In genomic region chr9:115117999-115118470, GRCh38 we compare ENCODE assay signal across 8 cellular contexts. TPM values are rescaled to one million over a fixed set of nuclear protein-coding genes. Genes with fewer than 3 reads are reported as not detected.
DNase-seq lines count a peak whose midpoint lies in the region; ATAC-seq and TF ChIP-seq lines count a peak whose summit lies in the region.

Gene TNC, minus strand, starts transcription at chr9:115118157. Its CDS starts 27,139 bp downstream, at chr9:115091018.

- no peak for ATAC-seq in stimulated activated naive B cell treated with anti-CD40 and anti-IgM and Interleukin-4, amounts not matched to agents 10 μg/mL and 1 μg/mL and 100 μg/mL, for 72 hours (replicated peaks)
- no peak for ATAC-seq in activated CD4-positive, CD25-positive, alpha-beta regulatory T cell treated with anti-CD3 and anti-CD28 coated beads, Interleukin-2, amount 50 U/mL, for 24 hours

- H3K27me3 Mint-ChIP-seq in brain = peaks cover 18% of the 10 kb centered on the region
- peaks cover 32 to 55% of the 10 kb centered on the region in 2 donors for H3K27me3 Mint-ChIP-seq in stimulated activated naive B cell treated with anti-CD40 and anti-IgM and Interleukin-4, amounts not matched to agents 10 μg/mL and 1 μg/mL and 100 μg/mL, for 72 hours

- H3K27ac Mint-ChIP-seq in brain = peak within 1 kb of the TSS; percentile 89 to 99 (median 97)
- no peak within 1 kb of the TSS for H3K27ac Mint-ChIP-seq in stimulated activated naive B cell treated with anti-CD40 and anti-IgM and Interleukin-4, amounts not matched to agents 10 μg/mL and 1 μg/mL and 100 μg/mL, for 72 hours

- H3K79me2 ChIP-seq in ACC112 (ENCODE audit: control insufficient read depth, insufficient read depth, low read length, unreplicated experiment) = peaks cover 4% of the 10 kb centered on the region

- H3K4me2 ChIP-seq in skeletal muscle satellite cell (ENCODE audit: low read length) = peak within 1 kb of the TSS; percentile 95

- no peaks in the 10 kb centered on the region for H3K9me3 ChIP-seq in iPS-18a (ENCODE audit: control insufficient read depth, low read depth, low read length)
- H3K9me3 ChIP-seq in skeletal muscle satellite cell (replicated peaks; ENCODE audit: low read length) = no peaks in the 10 kb centered on the region

- H3K9ac ChIP-seq in iPS-18a (ENCODE audit: low read length) (no peak within 1 kb of the TSS), skeletal muscle satellite cell (ENCODE audit: low read depth, low read length) (peak within 1 kb of the TSS; percentile 79)

- no peaks in the 10 kb centered on the region for H3K9me3 Mint-ChIP-seq in brain
- H3K9me3 Mint-ChIP-seq in stimulated activated naive B cell treated with anti-CD40 and anti-IgM and Interleukin-4, amounts not matched to agents 10 μg/mL and 1 μg/mL and 100 μg/mL, for 72 hours = no peaks in the 10 kb centered on the region

- DNase-seq in LoVo (ENCODE audit: low spot score) = peak; percentile 29
- DNase-seq in stimulated activated naive B cell treated with anti-CD40 and anti-IgM and Interleukin-4, amounts not matched to agents 10 μg/mL and 1 μg/mL and 100 μg/mL, for 72 hours = no peak
- no peak for DNase-seq in stimulated activated CD8-positive, alpha-beta memory T cell treated with anti-CD3 and anti-CD28 coated beads, Interleukin-4, amount 100 ng/mL, for 48 hours

- H3K4me1 Mint-ChIP-seq in brain = peaks cover 77% of the 10 kb centered on the region
- no peaks in the 10 kb centered on the region for H3K4me1 Mint-ChIP-seq in stimulated activated naive B cell treated with anti-CD40 and anti-IgM and Interleukin-4, amounts not matched to agents 10 μg/mL and 1 μg/mL and 100 μg/mL, for 72 hours

- no peaks in the 10 kb centered on the region for H3K27me3 ChIP-seq in ACC112 (ENCODE audit: insufficient read depth, low read length)
- peaks cover 67% of the 10 kb centered on the region for H3K27me3 ChIP-seq in iPS-18a (ENCODE audit: control insufficient read depth, insufficient read depth, low read length)
- no peaks in the 10 kb centered on the region for H3K27me3 ChIP-seq in skeletal muscle satellite cell (ENCODE audit: control insufficient read depth, insufficient read depth, low read length)

- peak within 1 kb of the TSS; percentile 72 for H3K4me3 ChIP-seq in ACC112 (ENCODE audit: low read depth, low read length)
- peak within 1 kb of the TSS; percentile 60 for H3K4me3 ChIP-seq in iPS-18a (ENCODE audit: low read length)
- H3K4me3 ChIP-seq in skeletal muscle satellite cell (ENCODE audit: low read length) = peak within 1 kb of the TSS; percentile 71

- peak within 1 kb of the TSS; percentile 50 for H2AFZ ChIP-seq in ACC112 (ENCODE audit: low read length, unreplicated experiment)

- peaks cover 13% of the 10 kb centered on the region for H3K36me3 Mint-ChIP-seq in brain
- H3K36me3 Mint-ChIP-seq in stimulated activated naive B cell treated with anti-CD40 and anti-IgM and Interleukin-4, amounts not matched to agents 10 μg/mL and 1 μg/mL and 100 μg/mL, for 72 hours = no peaks in the 10 kb centered on the region

- no peak for TF ChIP-seq CTCF in brain (conservative IDR thresholded peaks at IDR 0.05)

- peak within 1 kb of the TSS; percentile 83 to 91 (median 88) for H3K4me3 Mint-ChIP-seq in brain
- H3K4me3 Mint-ChIP-seq in stimulated activated naive B cell treated with anti-CD40 and anti-IgM and Interleukin-4, amounts not matched to agents 10 μg/mL and 1 μg/mL and 100 μg/mL, for 72 hours = no peak within 1 kb of the TSS

- no peaks in the 10 kb centered on the region for H3K36me3 ChIP-seq in ACC112 (ENCODE audit: insufficient read depth, low read length)
- H3K36me3 ChIP-seq in iPS-18a (ENCODE audit: control insufficient read depth, low read depth, low read length) = no peaks in the 10 kb centered on the region
- H3K36me3 ChIP-seq in skeletal muscle satellite cell (ENCODE audit: insufficient read depth, low read length) = no peaks in the 10 kb centered on the region

- H3K27ac ChIP-seq in ACC112 (ENCODE audit: low read depth, low read length) (peak within 1 kb of the TSS; percentile 76), iPS-18a (ENCODE audit: low read length) (no peak within 1 kb of the TSS)

- H3K4me1 ChIP-seq in ACC112 (ENCODE audit: control insufficient read depth, insufficient read depth, low read length, unreplicated experiment) = peaks cover 32% of the 10 kb centered on the region
- H3K4me1 ChIP-seq in iPS-18a (ENCODE audit: control insufficient read depth, low read depth, low read length) = peaks cover 20% of the 10 kb centered on the region
- H3K4me1 ChIP-seq in skeletal muscle satellite cell (ENCODE audit: control insufficient read depth, insufficient read depth, low read length) = peaks cover 47% of the 10 kb centered on the region

RNA-seq across cellular contexts. Expression of gene TNC, which starts in this region (rescaled TPM):
- 25.7 TPM for polyA plus RNA-seq in brain (ENCODE audit: insufficient read depth, low read depth, low replicate concordance)
- 43.3 and 98.3 TPM in 2 replicates for total RNA-seq in skeletal muscle satellite cell (2012; rRNA removed)

Comparison
In these comparisons a context has a peak if more than half of its experiments do, and no peak if none do; other contexts are left out.
1. H3K4me3 Mint-ChIP-seq: peak in brain (5 of 5); none in stimulated activated naive B cell treated with anti-CD40 and anti-IgM and Interleukin-4, amounts not matched to agents 10 μg/mL and 1 μg/mL and 100 μg/mL, for 72 hours (0 of 2).
2. Peak in every context shown above with its lines, with median percentiles within 50 percentile points of each other: H3K4me3 ChIP-seq.